In the genomic region with DNA sequence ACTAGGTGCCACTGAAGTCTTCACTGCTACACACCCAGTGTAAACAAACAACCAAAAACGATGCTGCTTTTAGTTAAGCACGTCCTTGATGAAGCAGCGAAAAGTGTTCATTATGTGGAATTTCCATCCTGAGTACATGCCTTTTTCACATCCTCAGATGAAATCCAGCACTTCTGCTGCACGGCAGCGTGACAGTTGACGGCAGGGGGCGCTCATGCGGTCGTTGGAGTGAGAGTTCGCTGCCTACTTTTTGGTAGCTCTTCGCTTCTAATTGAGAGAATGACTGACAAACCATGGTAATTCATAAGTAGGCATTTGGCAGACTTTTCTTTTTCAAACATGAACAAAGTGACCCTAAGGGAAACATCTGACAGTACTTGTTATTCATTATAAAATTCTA, we compare ENCODE assay signal across 9 cellular contexts. TPM values are rescaled to one million over a fixed set of nuclear protein-coding genes. Genes with fewer than 3 reads are reported as not detected.
DNase-seq lines count a peak whose midpoint lies in the region; ATAC-seq and TF ChIP-seq lines count a peak whose summit lies in the region.
"Had no signal": no experiment of that assay in that cellular context is flagged by ENCODE, and none has a peak within 500 bp of the region (broad histone marks: within the 10 kb centered on the region; RNA-seq: fewer than 3 reads in every experiment).

No MANE protein-coding gene starts in this region.

- H4K20me1 ChIP-seq in OCI-LY1 (ENCODE audit: insufficient read depth, low read length): no peaks in the 10 kb centered on the region

- DNase-seq in MCF 10A (ENCODE audit: unreplicated experiment): peak; percentile 18
- peak; percentile 25 to 71 for DNase-seq in left colon
- peak in 43 of 49 donors; percentile 1 to 77 (median 42) for DNase-seq in substantia nigra (lab: John Stamatoyannopoulos, UW)
- no peak for DNase-seq in germinal center (ENCODE audit: low spot score)
- DNase-seq in HK-2 (ENCODE audit: unreplicated experiment): no peak

- POLR2A ChIA-PET in MCF 10A (lab: Yijun Ruan, JAX): no interaction called here

- H2AFZ ChIP-seq in OCI-LY1 (ENCODE audit: low read length): no peak overlapping the region

- no peak overlapping the region for H3K4me2 ChIP-seq in OCI-LY1 (ENCODE audit: low read length)

- H3K4me1 Mint-ChIP-seq in MCF 10A (ENCODE audit: insufficient read depth, unreplicated experiment): no peaks in the 10 kb centered on the region
- H3K4me1 Mint-ChIP-seq: nephron had no signal

- no peaks in the 10 kb centered on the region for H3K27me3 Mint-ChIP-seq in MCF 10A (ENCODE audit: insufficient read depth, unreplicated experiment)

- H3K36me3 ChIP-seq in OCI-LY1 (ENCODE audit: insufficient read depth, low read length): no peaks in the 10 kb centered on the region

- no peak overlapping the region for H3K9ac ChIP-seq in OCI-LY1 (ENCODE audit: low read length)

- intact Hi-C loops in MCF 10A (cut with micrococcal nuclease) (loop anchor here (5.0 kb wide), 1 partner anchor 1362 kb away; no protein-coding TSS in a partner anchor), left colon (cut with DNase I, micrococcal nuclease) (loop anchor here in 1 of 2 donors (5.0 kb wide), 1 partner anchor 242 kb away; no protein-coding TSS in a partner anchor)

- no peaks in the 10 kb centered on the region for H3K27me3 ChIP-seq in OCI-LY1 (ENCODE audit: insufficient read depth, low read length)

- H3K4me3 ChIP-seq in OCI-LY1 (ENCODE audit: low read depth, low read length, poor library complexity, severe bottlenecking): no peak overlapping the region

- no peaks in the 10 kb centered on the region for H3K36me3 Mint-ChIP-seq in MCF 10A (ENCODE audit: insufficient read depth, unreplicated experiment)

- BruUV-seq in MCF 10A (replicated peaks; lab: Mats Ljungman, UMichigan): no TSS peak

- H3K79me2 ChIP-seq in OCI-LY1 (ENCODE audit: insufficient read depth, low read length): no peaks in the 10 kb centered on the region

- H3K27ac Mint-ChIP-seq in MCF 10A (ENCODE audit: low read depth, unreplicated experiment): no peak overlapping the region
- H3K27ac Mint-ChIP-seq: nephron had no signal

- no peaks in the 10 kb centered on the region for H3K4me1 ChIP-seq in OCI-LY1 (ENCODE audit: insufficient read depth, low read length, severe bottlenecking)

- H3K9me2 ChIP-seq in OCI-LY1 (ENCODE audit: low read depth, low read length): no peaks in the 10 kb centered on the region

- CTCF ChIA-PET in MCF 10A (lab: Yijun Ruan, JAX): interaction anchor here (0.5 kb wide), 3 partner anchors 244 to 1867 kb away, joined by 3 to 4 read pairs (median 3); no protein-coding TSS in a partner anchor

- no peaks in the 10 kb centered on the region for H3F3A ChIP-seq in OCI-LY1 (ENCODE audit: insufficient read depth, low read length)

- H3K9me3 ChIP-seq in OCI-LY1 (ENCODE audit: low read length): no peaks in the 10 kb centered on the region

- H3K27ac ChIP-seq in OCI-LY1 (ENCODE audit: low read depth, low read length, poor library complexity, severe bottlenecking): no peak overlapping the region
- H3K27ac ChIP-seq in substantia nigra (ENCODE audit: low read depth, low read length, poor library complexity, severe bottlenecking): no peak overlapping the region

- TF ChIP-seq CTCF in GM12872 (IDR thresholded peaks at IDR 0.05; ENCODE audit: insufficient read depth, low read depth, low read length): peak; percentile 36; the same call in 2 of the 3 replicates
- peak; percentile 94 for TF ChIP-seq CTCF in OCI-LY1 (IDR thresholded peaks at IDR 0.05; ENCODE audit: low read length)
- peak; percentile 31 for TF ChIP-seq CTCF in MCF 10A (IDR thresholded peaks at IDR 0.05; ENCODE audit: unreplicated experiment)

- ATAC-seq in left colon: no peak
- no peak for ATAC-seq in esophagus mucosa

- no peak overlapping the region for H3K4me3 Mint-ChIP-seq in MCF 10A (ENCODE audit: unreplicated experiment)
- H3K4me3 Mint-ChIP-seq: nephron had no signal

- H3K9me3 Mint-ChIP-seq in MCF 10A (ENCODE audit: unreplicated experiment): no peaks in the 10 kb centered on the region

RNA-seq across cellular contexts. Expression of a gene that starts 55.2 kb away (rescaled TPM):
- total RNA-seq in MCF 10A (2022) (not detected in 2 replicates), left colon (not detected), esophagus mucosa (not detected)

Comparison
In these comparisons a context has a peak if more than half of its experiments do, and no peak if none do; other contexts are left out.
1. CTCF ChIP-seq: peak in every context shown above with its lines; median percentile 94 in OCI-LY1; 36 in GM12872; 31 in MCF 10A.
2. DNase-seq: peak in MCF 10A (single experiment), left colon (2 of 2) and substantia nigra (43 of 49); none in germinal center (single experiment) and HK-2 (single experiment).